In the genomic region with DNA sequence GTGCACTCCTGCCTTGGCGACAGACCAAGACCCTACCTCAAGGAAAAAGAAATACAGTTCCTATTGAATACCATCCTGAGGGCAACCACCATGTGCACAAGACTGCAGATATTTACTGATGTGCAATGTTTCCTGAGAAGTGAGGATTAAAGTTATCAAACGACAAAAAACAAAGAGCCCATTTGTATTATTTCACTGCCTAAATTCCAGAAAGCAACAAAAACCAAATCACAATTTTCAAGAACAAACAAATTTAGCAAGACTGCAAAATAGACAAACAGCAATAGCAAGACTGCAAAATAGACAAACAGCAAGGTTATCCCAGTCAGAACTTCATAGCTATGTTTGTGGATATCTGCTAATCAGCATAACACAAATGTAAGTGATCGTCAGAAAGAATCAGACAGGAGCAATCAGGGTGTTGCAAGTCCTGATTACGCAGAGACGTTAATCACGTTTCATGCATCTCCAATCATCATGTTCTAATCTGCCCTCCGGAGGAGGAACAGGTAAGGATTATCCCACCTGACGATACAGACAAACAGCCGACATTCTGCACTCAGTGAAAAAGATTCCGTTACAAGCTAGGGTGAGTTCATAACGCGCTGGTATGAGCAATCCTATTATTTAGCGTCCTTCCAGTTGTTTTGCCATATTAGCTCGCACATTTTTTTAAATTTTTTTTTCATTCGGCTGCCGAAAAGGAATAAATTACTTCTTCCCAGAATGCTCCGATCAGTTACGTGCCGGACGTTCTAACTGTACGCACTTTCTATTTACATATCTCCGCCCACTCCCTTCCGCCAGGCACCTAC, we compare ENCODE assay signal across 8 cellular contexts. TPM values are rescaled to one million over a fixed set of nuclear protein-coding genes. Genes with fewer than 3 reads are reported as not detected.
DNase-seq lines count a peak whose midpoint lies in the region; ATAC-seq, FAIRE-seq and TF ChIP-seq lines count a peak whose summit lies in the region.

No MANE protein-coding gene starts in this region.

- ATAC-seq in A549 (peak; percentile 77 to 85), GM18511 (IDR thresholded peaks at IDR 0.05; ENCODE audit: unreplicated experiment) (peak; percentile 64), HG02981 (IDR thresholded peaks at IDR 0.05; ENCODE audit: unreplicated experiment) (peak; percentile 65), T-helper 17 cell (peak; percentile 88), GM12878 (peak; percentile 86)

- peaks cover 3% of the 10 kb centered on the region; the same call in 1 of the 2 replicates for H3K79me2 ChIP-seq in GM12878 (ENCODE audit: control insufficient read depth, insufficient read depth, low read length)

- no peaks in the 10 kb centered on the region for H4K20me1 ChIP-seq in GM12878 (ENCODE audit: control insufficient read depth, insufficient read depth)

- H3K27ac Mint-ChIP-seq in T-helper 17 cell = peak overlapping the region; percentile 100

- H3K36me3 ChIP-seq in GM12878 (ENCODE audit: control insufficient read depth in 2 of 2, insufficient read depth in 2 of 2, low read length in 1 of 2) = no peaks in the 10 kb centered on the region

- peak; percentile 12 to 44; a peak in 1 of 5 replicates for TF ChIP-seq EP300 in A549 (IDR thresholded peaks at IDR 0.05)
- peak in 1 of 2 experiments; percentile 59; a peak in 2 of 4 replicates for TF ChIP-seq EP300 in GM12878 (IDR thresholded peaks at IDR 0.05; ENCODE audit: borderline replicate concordance in 1 of 2, control insufficient read depth in 1 of 2, low read depth in 2 of 2, low read length in 2 of 2)

- H3K9me3 ChIP-seq in A549 (no peaks in the 10 kb centered on the region), T-helper 17 cell (ENCODE audit: control insufficient read depth, low read length, poor library complexity, severe bottlenecking) (no peaks in the 10 kb centered on the region), GM12878 (replicated peaks; ENCODE audit: control insufficient read depth, insufficient read depth, low read length) (no peaks in the 10 kb centered on the region)

- FAIRE-seq in A549 (lab: Jason Lieb, UNC) (peak; percentile 94), GM12878 (lab: Jason Lieb, UNC) (peak; percentile 94)

- peak overlapping the region; percentile 88 for H3K4me2 ChIP-seq in A549
- peak overlapping the region; percentile 99 for H3K4me2 ChIP-seq in GM12878 (ENCODE audit: control insufficient read depth, insufficient read depth)

- peak overlapping the region; percentile 86 to 88 for H3K27ac ChIP-seq in A549
- H3K27ac ChIP-seq in GM12878 (ENCODE audit: control insufficient read depth, insufficient read depth) = peak overlapping the region; percentile 99

- WGBS in A549 (ENCODE audit: missing lambda C conversion rate) = 1% methylated on average over 23 of the region's 23 CpGs
- under 1% methylated on average over 23 of the region's 23 CpGs for WGBS in GM12878 (ENCODE audit: insufficient coverage, insufficient replicate concordance, low lambda C conversion rate, missing lambda C conversion rate)

- H3K27me3 ChIP-seq in GM12878 (replicated peaks in 1 of 2; ENCODE audit: control insufficient read depth in 2 of 2, insufficient read depth in 2 of 2, low read length in 1 of 2) = no peaks in the 10 kb centered on the region

- in situ Hi-C loops in GM12878 (cut with MboI) = no loop called here

- H3K9ac ChIP-seq in GM12878 (ENCODE audit: control insufficient read depth, insufficient read depth, low read length) = peak overlapping the region; percentile 88

- intact Hi-C loops in GM12878 (cut with micrococcal nuclease; ENCODE audit: unreplicated experiment) = loop anchor here (1.0 to 5.0 kb wide), 3 partner anchors 35 to 54 kb away; no protein-coding TSS in a partner anchor

- DNase-seq in A549 (ENCODE audit: low read depth in 1 of 2, low spot score in 1 of 2) = peak; percentile 89 to 100
- peak; percentile 68 for DNase-seq in NCI-H187 treated with DMSO at 0.1 percent for 48 hours (lab: John Stamatoyannopoulos, UW)
- peak in 2 of 3 donors; percentile 60 to 62 for DNase-seq in T-helper 17 cell
- peak; percentile 98 for DNase-seq in GM12878 (ENCODE audit: low read depth, low spot score)
- DNase-seq in hypothalamus (lab: John Stamatoyannopoulos, UW) = peak in 44 of 51 donors; percentile 17 to 97 (median 70)
- peak; percentile 99 for DNase-seq in retinal pigment epithelial cell (ENCODE audit: low read depth)

- TF ChIP-seq POLR2A in A549 (IDR thresholded peaks at IDR 0.05; ENCODE audit: low read length) (peak; percentile 100), GM12878 (IDR thresholded peaks at IDR 0.05; ENCODE audit: low read depth, low read length) (peak; percentile 99)

- H3K27me3 Mint-ChIP-seq in T-helper 17 cell = no peaks in the 10 kb centered on the region

- CTCF ChIA-PET in A549 (lab: Yijun Ruan, JAX) = interaction anchor here (0.6 to 3.1 kb wide), 9 partner anchors 10 to 613 kb away, joined by 3 to 11 read pairs (median 4); a partner anchor contains a TSS
- CTCF ChIA-PET in GM12878 (lab: Yijun Ruan, JAX) = interaction anchor here (0.9 to 2.0 kb wide), 9 partner anchors 9 to 128 kb away, joined by 3 to 10 read pairs (median 5); no protein-coding TSS in a partner anchor

- BruUV-seq in GM12878 (replicated peaks; lab: Mats Ljungman, UMichigan) = TSS peak; percentile 100

- H3K4me3 ChIP-seq in A549 (peak overlapping the region; percentile 41), GM12878 (peak overlapping the region; percentile 65), retinal pigment epithelial cell (ENCODE audit: low read length) (peak overlapping the region; percentile 56)

- SMC1A ChIA-PET in GM12878 (lab: Charles Lee; ENCODE audit: uncharacterized antibody, unreplicated experiment) = interaction anchor here (0.9 to 1.9 kb wide), 12 partner anchors 9 to 74 kb away, joined by 3 to 7 read pairs (median 5); a partner anchor contains a TSS

- POLR2A ChIA-PET in A549 (lab: Yijun Ruan, JAX) = interaction anchor here (0.6 to 2.1 kb wide), 39 partner anchors 9 to 487 kb away, joined by 3 to 45 read pairs (median 8); a partner anchor contains a TSS
- POLR2A ChIA-PET in GM12878 (lab: Charles Lee) = interaction anchor here (0.6 to 2.4 kb wide), 20 partner anchors 9 to 392 kb away, joined by 3 to 31 read pairs (median 6); a partner anchor contains a TSS

- peaks cover 34% of the 10 kb centered on the region for H3K4me1 ChIP-seq in A549
- peaks cover 14% of the 10 kb centered on the region for H3K4me1 ChIP-seq in GM12878 (ENCODE audit: control insufficient read depth, insufficient read depth, low read length)

- TF ChIP-seq RAD21 in A549 (conservative IDR thresholded peaks at IDR 0.05 in 1 of 2, IDR thresholded peaks at IDR 0.05 in 1 of 2) = peak in 1 of 2 experiments; percentile 23; a peak in 1 of 5 replicates
- no peak for TF ChIP-seq RAD21 in GM12878 (IDR thresholded peaks at IDR 0.05; ENCODE audit: insufficient read depth, low read depth, low read length)

- H3K4me1 Mint-ChIP-seq in T-helper 17 cell = peaks cover 42% of the 10 kb centered on the region

- RAD21 ChIA-PET in GM12878 (lab: Charles Lee; ENCODE audit: unreplicated experiment) = interaction anchor here (0.6 to 1.9 kb wide), 14 partner anchors 9 to 75 kb away, joined by 3 to 12 read pairs (median 6); a partner anchor contains a TSS

- peak overlapping the region; percentile 89 for H2AFZ ChIP-seq in GM12878 (ENCODE audit: control insufficient read depth, low read depth, low read length)

- peak overlapping the region; percentile 91 for H3K4me3 Mint-ChIP-seq in T-helper 17 cell

- H3K36me3 Mint-ChIP-seq in T-helper 17 cell (ENCODE audit: low read depth) = peaks cover 2% of the 10 kb centered on the region

- TF ChIP-seq CTCF in A549 (IDR thresholded peaks at IDR 0.05) (0 out of 3 replicates have a peak, but pooled peaks have one; percentile 9), GM12878 (IDR thresholded peaks at IDR 0.05 in 2 of 3, conservative IDR thresholded peaks at IDR 0.05 in 1 of 3; ENCODE audit: control insufficient read depth in 2 of 3, extremely low read depth in 1 of 3, insufficient read depth in 1 of 3, low read depth in 3 of 3, low read length in 3 of 3) (no peak), retinal pigment epithelial cell (conservative IDR thresholded peaks at IDR 0.05; ENCODE audit: low read depth, low read length) (no peak)

RNA-seq across cellular contexts. Expression of a gene that starts 2.9 kb away (rescaled TPM):
- polyA plus RNA-seq in A549 (2011; rRNA removed) = 21.8 and 22.8 TPM in 2 replicates
- polyA plus RNA-seq in A549 (2012; cell fraction: cytosol; rRNA removed) = 27.0 and 28.5 TPM in 2 replicates
- 17.3 and 18.3 TPM in 2 replicates for polyA plus RNA-seq in A549 (2012; cell fraction: nucleus; rRNA removed)
- 16.0 to 19.2 TPM (median 17.0 TPM) in 3 replicates for polyA plus RNA-seq in A549 (2017; fragmentation: RNase III; extraction: RNeasy Plus Mini Kit Qiagen cat#74134 plus additional on column Dnase treatment)
- 94.8 and 135 TPM in 2 replicates for polyA minus RNA-seq in A549 (2011; rRNA and poly(A)+ RNA removed)
- 10 to 100 TPM; 33.0 to 33.9 TPM for total RNA-seq in T-helper 17 cell
- 31.8 and 36.0 TPM in 2 replicates for total RNA-seq in GM12878 (2013; cell fraction: nucleolus; rRNA removed)
- 38.7 and 47.6 TPM in 2 replicates for total RNA-seq in GM12878 (2014; rRNA removed)
- total RNA-seq in GM12878 (2014; rRNA removed; fragmentation: Illumina TruSeq; extraction: Trizol) = 23.7 and 24.9 TPM in 2 replicates
- total RNA-seq in GM12878 (2021) = 18.6 and 20.0 TPM in 2 replicates
- 9.9 TPM for polyA plus RNA-seq in GM12878 (2011; ENCODE audit: low read depth)
- polyA plus RNA-seq in GM12878 (2011; rRNA removed) = 32.9 and 33.7 TPM in 2 replicates
- polyA plus RNA-seq in GM12878 (2011; cell fraction: cytosol; rRNA removed) = 40.2 and 40.3 TPM in 2 replicates
- polyA plus RNA-seq in GM12878 (2011; cell fraction: nucleus; rRNA removed) = 32.6 and 35.3 TPM in 2 replicates
- 19.2 and 20.9 TPM in 2 replicates for polyA plus RNA-seq in GM12878 (2012)
- 7.5 and 7.9 TPM in 2 replicates for polyA plus RNA-seq in GM12878 (2014; fragmentation: Illumina TruSeq; extraction: Trizol)
- 10 to 100 TPM; 20.8 to 27.0 TPM for polyA plus RNA-seq in GM12878 (2014; fragmentation: Nextera tagmentation; extraction: Ambion mirVana)
- 13.0 and 15.7 TPM in 2 replicates for polyA plus RNA-seq in GM12878 (2014; rRNA removed)
- 10 to 100 TPM; 22.5 to 23.3 TPM for polyA plus RNA-seq in GM12878 (2016; fragmentation: Nextera tagmentation; extraction: Ambion mirVana)
- polyA minus RNA-seq in GM12878 (2011; rRNA and poly(A)+ RNA removed) = 132 and 195 TPM in 2 replicates
- 52.2 and 52.7 TPM in 2 replicates for polyA minus RNA-seq in GM12878 (2011; cell fraction: cytosol; rRNA and poly(A)+ RNA removed)
- polyA minus RNA-seq in GM12878 (2011; cell fraction: nucleus; rRNA and poly(A)+ RNA removed) = 146 and 159 TPM in 2 replicates

RNA-seq across cellular contexts. Expression of a gene that starts 10.5 kb away (rescaled TPM):
- polyA plus RNA-seq in A549 (2011; rRNA removed) (21.7 and 24.7 TPM in 2 replicates), A549 (2017; fragmentation: RNase III; extraction: RNeasy Plus Mini Kit Qiagen cat#74134 plus additional on column Dnase treatment) (19.2 to 23.3 TPM (median 19.3 TPM) in 3 replicates), GM12878 (2011; rRNA removed) (18.8 and 24.9 TPM in 2 replicates), GM12878 (2014; fragmentation: Illumina TruSeq; extraction: Trizol) (35.2 and 40.8 TPM in 2 replicates), GM12878 (2014; fragmentation: Nextera tagmentation; extraction: Ambion mirVana) (1 to 10 TPM; 3.0 to 6.3 TPM), GM12878 (2014; rRNA removed) (25.0 and 25.3 TPM in 2 replicates), GM12878 (2016; fragmentation: Nextera tagmentation; extraction: Ambion mirVana) (10 to 100 TPM; 25.0 to 28.0 TPM)
- 20.5 and 26.1 TPM in 2 replicates for polyA plus RNA-seq in A549 (2012; cell fraction: cytosol; rRNA removed)
- 23.5 and 36.3 TPM in 2 replicates for polyA plus RNA-seq in A549 (2012; cell fraction: nucleus; rRNA removed)
- polyA minus RNA-seq in A549 (2011; rRNA and poly(A)+ RNA removed) = 8.5 and 9.5 TPM in 2 replicates
- total RNA-seq in T-helper 17 cell (100 to 1,000 TPM; 209 to 252 TPM), GM12878 (2014; rRNA removed) (3.8 and 4.7 TPM in 2 replicates), GM12878 (2014; rRNA removed; fragmentation: Illumina TruSeq; extraction: Trizol) (6.1 and 6.4 TPM in 2 replicates), GM12878 (2021) (25.1 and 27.8 TPM in 2 replicates)
- total RNA-seq in GM12878 (2013; cell fraction: nucleolus; rRNA removed) = 27.6 and 28.5 TPM in 2 replicates
- 33.4 TPM for polyA plus RNA-seq in GM12878 (2011; ENCODE audit: low read depth)
- 22.6 and 33.1 TPM in 2 replicates for polyA plus RNA-seq in GM12878 (2011; cell fraction: cytosol; rRNA removed)
- polyA plus RNA-seq in GM12878 (2011; cell fraction: nucleus; rRNA removed) = 68.3 and 69.6 TPM in 2 replicates
- 45.8 and 62.7 TPM in 2 replicates for polyA plus RNA-seq in GM12878 (2012)
- 7.0 and 9.0 TPM in 2 replicates for polyA minus RNA-seq in GM12878 (2011; rRNA and poly(A)+ RNA removed)
- polyA minus RNA-seq in GM12878 (2011; cell fraction: cytosol; rRNA and poly(A)+ RNA removed) = 7.4 and 9.2 TPM in 2 replicates
- 12.8 and 17.6 TPM in 2 replicates for polyA minus RNA-seq in GM12878 (2011; cell fraction: nucleus; rRNA and poly(A)+ RNA removed)

RNA-seq across cellular contexts. Expression of a gene that starts 16.7 kb away (rescaled TPM):
- 3.0 and 3.3 TPM in 2 replicates for polyA plus RNA-seq in A549 (2011; rRNA removed)
- polyA plus RNA-seq in A549 (2012; cell fraction: cytosol; rRNA removed) = 4.7 and 6.0 TPM in 2 replicates
- polyA plus RNA-seq in A549 (2012; cell fraction: nucleus; rRNA removed) = 5.1 and 6.7 TPM in 2 replicates
- polyA plus RNA-seq in A549 (2017; fragmentation: RNase III; extraction: RNeasy Plus Mini Kit Qiagen cat#74134 plus additional on column Dnase treatment) = 4.1 to 6.6 TPM (median 6.1 TPM) in 3 replicates
- 3.4 and 3.8 TPM in 2 replicates for polyA minus RNA-seq in A549 (2011; rRNA and poly(A)+ RNA removed)
- 1 to 10 TPM; 8.3 to 8.7 TPM for total RNA-seq in T-helper 17 cell
- total RNA-seq in GM12878 (2013; cell fraction: nucleolus; rRNA removed) = 4.8 and 5.9 TPM in 2 replicates
- total RNA-seq in GM12878 (2014; rRNA removed) = 11.1 and 14.1 TPM in 2 replicates
- total RNA-seq in GM12878 (2014; rRNA removed; fragmentation: Illumina TruSeq; extraction: Trizol) = 3.4 and 4.0 TPM in 2 replicates
- total RNA-seq in GM12878 (2021) = 10.8 and 11.5 TPM in 2 replicates
- 2.6 TPM for polyA plus RNA-seq in GM12878 (2011; ENCODE audit: low read depth)
- polyA plus RNA-seq in GM12878 (2011; rRNA removed) = 2.7 and 4.9 TPM in 2 replicates
- 7.7 and 11.1 TPM in 2 replicates for polyA plus RNA-seq in GM12878 (2011; cell fraction: cytosol; rRNA removed)
- 7.8 and 9.8 TPM in 2 replicates for polyA plus RNA-seq in GM12878 (2011; cell fraction: nucleus; rRNA removed)
- 7.3 and 8.5 TPM in 2 replicates for polyA plus RNA-seq in GM12878 (2012)
- polyA plus RNA-seq in GM12878 (2014; fragmentation: Illumina TruSeq; extraction: Trizol) = 0.81 and 3.2 TPM in 2 replicates
- under 1 TPM; 0.37 to 0.64 TPM for polyA plus RNA-seq in GM12878 (2014; fragmentation: Nextera tagmentation; extraction: Ambion mirVana)
- 8.6 and 9.1 TPM in 2 replicates for polyA plus RNA-seq in GM12878 (2014; rRNA removed)
- 10 to 100 TPM; 10.5 to 11.7 TPM for polyA plus RNA-seq in GM12878 (2016; fragmentation: Nextera tagmentation; extraction: Ambion mirVana)
- polyA minus RNA-seq in GM12878 (2011; rRNA and poly(A)+ RNA removed) = 4.4 and 7.9 TPM in 2 replicates
- polyA minus RNA-seq in GM12878 (2011; cell fraction: cytosol; rRNA and poly(A)+ RNA removed) = 3.1 and 5.6 TPM in 2 replicates
- polyA minus RNA-seq in GM12878 (2011; cell fraction: nucleus; rRNA and poly(A)+ RNA removed) = 5.7 and 7.9 TPM in 2 replicates

RNA-seq across cellular contexts. Expression of a gene that starts 21.1 kb away (rescaled TPM):
- polyA plus RNA-seq in A549 (2011; rRNA removed) (5.5 and 5.6 TPM in 2 replicates), A549 (2017; fragmentation: RNase III; extraction: RNeasy Plus Mini Kit Qiagen cat#74134 plus additional on column Dnase treatment) (6.8 to 8.7 TPM (median 8.4 TPM) in 3 replicates), GM12878 (2011; rRNA removed) (3.6 and 8.6 TPM in 2 replicates), GM12878 (2014; fragmentation: Illumina TruSeq; extraction: Trizol) (0.81 and 4.1 TPM in 2 replicates), GM12878 (2014; fragmentation: Nextera tagmentation; extraction: Ambion mirVana) (under 1 TPM; 0.02 to 0.26 TPM), GM12878 (2014; rRNA removed) (8.6 and 12.4 TPM in 2 replicates), GM12878 (2016; fragmentation: Nextera tagmentation; extraction: Ambion mirVana) (1 to 10 TPM; 5.3 to 6.7 TPM)
- 7.4 and 10.9 TPM in 2 replicates for polyA plus RNA-seq in A549 (2012; cell fraction: cytosol; rRNA removed)
- polyA plus RNA-seq in A549 (2012; cell fraction: nucleus; rRNA removed) = 53.8 and 57.6 TPM in 2 replicates
- 13.7 and 34.7 TPM in 2 replicates for polyA minus RNA-seq in A549 (2011; rRNA and poly(A)+ RNA removed)
- total RNA-seq in T-helper 17 cell (1,000 to 10,000 TPM; 1,926 to 2,038 TPM), GM12878 (2014; rRNA removed) (4.9 and 5.5 TPM in 2 replicates), GM12878 (2014; rRNA removed; fragmentation: Illumina TruSeq; extraction: Trizol) (1.9 and 2.2 TPM in 2 replicates), GM12878 (2021) (19.9 and 25.1 TPM in 2 replicates)
- total RNA-seq in GM12878 (2013; cell fraction: nucleolus; rRNA removed) = 64.5 and 73.5 TPM in 2 replicates
- polyA plus RNA-seq in GM12878 (2011; ENCODE audit: low read depth) = 22.0 TPM
- polyA plus RNA-seq in GM12878 (2011; cell fraction: cytosol; rRNA removed) = 9.8 and 13.3 TPM in 2 replicates
- 98.4 and 119 TPM in 2 replicates for polyA plus RNA-seq in GM12878 (2011; cell fraction: nucleus; rRNA removed)
- polyA plus RNA-seq in GM12878 (2012) = 25.3 and 40.9 TPM in 2 replicates
- polyA minus RNA-seq in GM12878 (2011; rRNA and poly(A)+ RNA removed) = 12.9 and 25.3 TPM in 2 replicates
- polyA minus RNA-seq in GM12878 (2011; cell fraction: cytosol; rRNA and poly(A)+ RNA removed) = 13.7 and 18.7 TPM in 2 replicates
- 39.8 and 46.7 TPM in 2 replicates for polyA minus RNA-seq in GM12878 (2011; cell fraction: nucleus; rRNA and poly(A)+ RNA removed)

RNA-seq across cellular contexts. Expression of a gene that starts 37.1 kb away (rescaled TPM):
- polyA plus RNA-seq in A549 (2011; rRNA removed) (51.0 and 59.5 TPM in 2 replicates), A549 (2017; fragmentation: RNase III; extraction: RNeasy Plus Mini Kit Qiagen cat#74134 plus additional on column Dnase treatment) (124 to 137 TPM (median 130 TPM) in 3 replicates), GM12878 (2011; rRNA removed) (24.7 and 52.7 TPM in 2 replicates), GM12878 (2014; fragmentation: Illumina TruSeq; extraction: Trizol) (89.9 and 149 TPM in 2 replicates), GM12878 (2014; fragmentation: Nextera tagmentation; extraction: Ambion mirVana) (100 to 1,000 TPM; 107 to 121 TPM), GM12878 (2014; rRNA removed) (81.5 and 106 TPM in 2 replicates), GM12878 (2016; fragmentation: Nextera tagmentation; extraction: Ambion mirVana) (100 to 1,000 TPM; 187 to 209 TPM)
- 161 and 188 TPM in 2 replicates for polyA plus RNA-seq in A549 (2012; cell fraction: cytosol; rRNA removed)
- 627 and 727 TPM in 2 replicates for polyA plus RNA-seq in A549 (2012; cell fraction: nucleus; rRNA removed)
- 58.8 and 80.3 TPM in 2 replicates for polyA minus RNA-seq in A549 (2011; rRNA and poly(A)+ RNA removed)
- total RNA-seq in T-helper 17 cell (1 to 10 TPM; 2.2 to 2.5 TPM), GM12878 (2014; rRNA removed) (125 and 134 TPM in 2 replicates), GM12878 (2014; rRNA removed; fragmentation: Illumina TruSeq; extraction: Trizol) (101 and 109 TPM in 2 replicates), GM12878 (2021) (140 and 141 TPM in 2 replicates)
- total RNA-seq in GM12878 (2013; cell fraction: nucleolus; rRNA removed) = 53.6 and 56.5 TPM in 2 replicates
- polyA plus RNA-seq in GM12878 (2011; ENCODE audit: low read depth) = 54.5 TPM
- 78.6 and 120 TPM in 2 replicates for polyA plus RNA-seq in GM12878 (2011; cell fraction: cytosol; rRNA removed)
- 223 and 238 TPM in 2 replicates for polyA plus RNA-seq in GM12878 (2011; cell fraction: nucleus; rRNA removed)
- polyA plus RNA-seq in GM12878 (2012) = 66.2 and 89.3 TPM in 2 replicates
- polyA minus RNA-seq in GM12878 (2011; rRNA and poly(A)+ RNA removed) = 42.4 and 65.7 TPM in 2 replicates
- polyA minus RNA-seq in GM12878 (2011; cell fraction: cytosol; rRNA and poly(A)+ RNA removed) = 20.8 and 32.3 TPM in 2 replicates
- 70.2 and 122 TPM in 2 replicates for polyA minus RNA-seq in GM12878 (2011; cell fraction: nucleus; rRNA and poly(A)+ RNA removed)

Comparison
In these comparisons a context has a peak if more than half of its experiments do, and no peak if none do; other contexts are left out.
1. Peak in every context shown above with its lines: DNase-seq, ATAC-seq, H3K4me3 ChIP-seq and H3K27ac ChIP-seq.
2. RNA of a gene that starts 10.5 kb away (total RNA-seq): 209 to 252 TPM in T-helper 17 cell; 3.8 to 28.5 TPM in GM12878; every median in the first group is over 4 times any median in the second.